ENCODE assay signal across 9 cellular contexts in the genomic region with DNA sequence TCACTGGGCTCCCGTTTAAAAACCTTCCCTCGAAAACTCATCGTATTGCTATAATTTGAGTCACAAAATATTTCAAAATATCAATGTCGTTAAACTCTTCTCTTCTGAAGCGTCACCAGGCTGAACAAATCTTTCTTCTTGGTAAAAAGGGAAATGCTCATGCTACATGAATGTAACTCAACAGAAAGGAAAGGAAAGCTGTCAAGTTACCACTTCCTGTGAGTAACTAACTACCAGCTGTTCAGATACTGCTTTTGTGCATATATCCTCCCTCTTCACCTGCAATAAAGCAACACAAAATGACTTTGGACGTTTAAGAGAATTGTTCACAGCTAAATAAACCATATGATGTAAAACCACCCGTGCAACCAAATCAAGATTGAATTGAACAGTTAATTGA.
DNase-seq lines count a peak whose midpoint lies in the region; ATAC-seq, FAIRE-seq and TF ChIP-seq lines count a peak whose summit lies in the region.
"Had no signal": no experiment of that assay in that cellular context is flagged by ENCODE, and none has a peak within 500 bp of the region (broad histone marks: within the 10 kb centered on the region; RNA-seq: fewer than 3 reads in every experiment).

No MANE protein-coding gene starts in this region.

- WGBS in H9 (ENCODE audit: extremely low coverage, insufficient read length, low lambda C conversion rate) = no CpG with 5 or more reads among the region's 7 CpGs

- no peak overlapping the region for H2BK120ac ChIP-seq in H9 (ENCODE audit: low read depth, low read length, poor library complexity, severe bottlenecking)

- no peak overlapping the region for H3K9ac ChIP-seq in H9 (ENCODE audit: extremely low read depth, insufficient read length, low read length)

- H3K56ac ChIP-seq in H9 (ENCODE audit: insufficient read length, low read depth, low read length) = no peak overlapping the region

- H2AFZ ChIP-seq in H9 (ENCODE audit: low read length) = no peak overlapping the region

- H3K23ac ChIP-seq in H9 (ENCODE audit: insufficient read length, low read depth, low read length) = no peak overlapping the region

- no peak overlapping the region for H2BK5ac ChIP-seq in H9 (ENCODE audit: insufficient read length, low read length)

- H3K27me3 Mint-ChIP-seq in H9 (ENCODE audit: low read depth) = no peaks in the 10 kb centered on the region

- no peaks in the 10 kb centered on the region for H3K79me1 ChIP-seq in H9 (ENCODE audit: insufficient read depth, low read depth, low read length, poor library complexity, severe bottlenecking)

- H3T11ph ChIP-seq in H9 (ENCODE audit: low read length) = no peak overlapping the region

- H3K36me3 Mint-ChIP-seq in H9 (ENCODE audit: insufficient read depth in 1 of 3, low read depth in 3 of 3) = no peaks in the 10 kb centered on the region; a peak in 1 of 7 replicates

- peaks cover 17 to 19% of the 10 kb centered on the region in 2 experiments for H3K4me1 Mint-ChIP-seq in H9

- H4K20me1 ChIP-seq in H9 (ENCODE audit: control insufficient read depth, insufficient read depth, insufficient read length) = no peaks in the 10 kb centered on the region

- H3K79me2 ChIP-seq in H9 (ENCODE audit: insufficient read depth, low read length) = no peaks in the 10 kb centered on the region

- H2BK15ac ChIP-seq in H9 (ENCODE audit: low read depth, low read length) = no peak overlapping the region

- H3K4me1 ChIP-seq in H9 (ENCODE audit: insufficient read depth, low read length) = peaks cover 7% of the 10 kb centered on the region

- ATAC-seq in GM18909 (IDR thresholded peaks at IDR 0.05; ENCODE audit: poor library complexity, unreplicated experiment) = peak; percentile 86
- ATAC-seq in HG03103 (IDR thresholded peaks at IDR 0.05; ENCODE audit: low read depth, unreplicated experiment) = peak; percentile 67
- ATAC-seq in SK-N-SH treated with all-trans-retinoic acid at 6 μM for 48 hours = peak; percentile 18; the same call in 1 of the 3 replicates
- ATAC-seq: HCT116 had no signal

- no peak overlapping the region for H4K5ac ChIP-seq in H9 (ENCODE audit: insufficient read length, low read depth, low read length)

- H2BK12ac ChIP-seq in H9 (ENCODE audit: insufficient read length, low read depth, low read length) = no peak overlapping the region

- no peak for TF ChIP-seq CTCF in H9 (conservative IDR thresholded peaks at IDR 0.05)

- no peak overlapping the region for H4K91ac ChIP-seq in H9 (ENCODE audit: insufficient read length, low read depth, low read length)

- H4K8ac ChIP-seq in H9 (replicated peaks; ENCODE audit: insufficient read length, low read depth, low read length) = no peak overlapping the region

- no peak for FAIRE-seq in urothelium cell line (lab: Jason Lieb, UNC)

- H2AK5ac ChIP-seq in H9 (ENCODE audit: insufficient read length, low read length) = no peak overlapping the region

- H3K9me3 ChIP-seq in H9 (ENCODE audit: control insufficient read depth, low read depth, low read length) = no peaks in the 10 kb centered on the region

- no peaks in the 10 kb centered on the region for H3K23me2 ChIP-seq in H9 (ENCODE audit: insufficient read length, low read depth, low read length, poor library complexity, severe bottlenecking)

- DNase-seq in AG08395 (ENCODE audit: low spot score) (peak; percentile 13), glomerular visceral epithelial cell (ENCODE audit: extremely low spot score) (peak; percentile 41), HUDEP-2 (lab: John Stamatoyannopoulos, UW; ENCODE audit: unreplicated experiment in 76 of 76) (no peak), urothelium cell line (ENCODE audit: low spot score) (no peak), H9 (no peak)

- H3K4ac ChIP-seq in H9 (ENCODE audit: low read depth, low read length) = no peak overlapping the region

- no peak overlapping the region for H3K27ac Mint-ChIP-seq in H9

- no peaks in the 10 kb centered on the region for H3K27me3 ChIP-seq in H9 (ENCODE audit: insufficient read depth, low read length)

- H3K27ac ChIP-seq in H9 (ENCODE audit: insufficient read length, low read depth, low read length) = no peak overlapping the region

- no peak overlapping the region for H2BK20ac ChIP-seq in H9 (ENCODE audit: low read depth, low read length, poor library complexity, severe bottlenecking)

- no peak overlapping the region for H3K4me2 ChIP-seq in H9 (ENCODE audit: insufficient read depth, insufficient read length, low read length)

- H3K18ac ChIP-seq in H9 (ENCODE audit: insufficient read length, low read depth, low read length) = no peak overlapping the region

- H3K4me3 Mint-ChIP-seq in H9 = no peak overlapping the region

- no peak overlapping the region for H3K14ac ChIP-seq in H9 (ENCODE audit: insufficient read depth, low read length)

- H3K9me3 Mint-ChIP-seq in H9 = no peaks in the 10 kb centered on the region

TF ChIP-seq in SK-N-SH treated with all-trans-retinoic acid at 6 μM for 48 hours, 23 proteins besides CTCF, POLR2A, EP300 and RAD21:
- TF ChIP-seq ISL1 (CRISPR knock-in tag; IDR thresholded peaks at IDR 0.05) (no peak), SNAI2 (CRISPR knock-in tag; IDR thresholded peaks at IDR 0.05) (no peak), OSR1 (CRISPR knock-in tag; IDR thresholded peaks at IDR 0.05) (no peak), GLIS3 (CRISPR knock-in tag; IDR thresholded peaks at IDR 0.05) (no peak), BACH2 (CRISPR knock-in tag; IDR thresholded peaks at IDR 0.05; ENCODE audit: borderline replicate concordance) (no peak), ESRRG (CRISPR knock-in tag; IDR thresholded peaks at IDR 0.05) (no peak), TOX (CRISPR knock-in tag; IDR thresholded peaks at IDR 0.05; ENCODE audit: borderline replicate concordance) (no peak), CSDC2 (CRISPR knock-in tag; IDR thresholded peaks at IDR 0.05) (no peak), ZC3H10 (CRISPR knock-in tag; IDR thresholded peaks at IDR 0.05) (no peak), ARNTL (CRISPR knock-in tag; IDR thresholded peaks at IDR 0.05; ENCODE audit: borderline replicate concordance, low read depth) (no peak), ZFP30 (CRISPR knock-in tag; IDR thresholded peaks at IDR 0.05) (no peak), ZNF8 (CRISPR knock-in tag; IDR thresholded peaks at IDR 0.05) (no peak), RARB (CRISPR knock-in tag; IDR thresholded peaks at IDR 0.05) (no peak), ZFP3 (CRISPR knock-in tag; IDR thresholded peaks at IDR 0.05) (no peak), TCF4 (CRISPR knock-in tag; IDR thresholded peaks at IDR 0.05; ENCODE audit: borderline replicate concordance) (no peak)
- TF ChIP-seq, protein P1, sequence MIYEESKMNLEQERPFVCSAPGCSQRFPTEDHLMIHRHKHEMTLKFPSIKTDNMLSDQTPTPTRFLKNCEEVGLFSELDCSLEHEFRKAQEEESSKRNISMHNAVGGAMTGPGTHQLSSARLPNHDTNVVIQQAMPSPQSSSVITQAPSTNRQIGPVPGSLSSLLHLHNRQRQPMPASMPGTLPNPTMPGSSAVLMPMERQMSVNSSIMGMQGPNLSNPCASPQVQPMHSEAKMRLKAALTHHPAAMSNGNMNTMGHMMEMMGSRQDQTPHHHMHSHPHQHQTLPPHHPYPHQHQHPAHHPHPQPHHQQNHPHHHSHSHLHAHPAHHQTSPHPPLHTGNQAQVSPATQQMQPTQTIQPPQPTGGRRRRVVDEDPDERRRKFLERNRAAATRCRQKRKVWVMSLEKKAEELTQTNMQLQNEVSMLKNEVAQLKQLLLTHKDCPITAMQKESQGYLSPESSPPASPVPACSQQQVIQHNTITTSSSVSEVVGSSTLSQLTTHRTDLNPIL (CRISPR knock-in tag; IDR thresholded peaks at IDR 0.05; ENCODE audit: low read depth) = no peak
- TF ChIP-seq, protein P2, sequence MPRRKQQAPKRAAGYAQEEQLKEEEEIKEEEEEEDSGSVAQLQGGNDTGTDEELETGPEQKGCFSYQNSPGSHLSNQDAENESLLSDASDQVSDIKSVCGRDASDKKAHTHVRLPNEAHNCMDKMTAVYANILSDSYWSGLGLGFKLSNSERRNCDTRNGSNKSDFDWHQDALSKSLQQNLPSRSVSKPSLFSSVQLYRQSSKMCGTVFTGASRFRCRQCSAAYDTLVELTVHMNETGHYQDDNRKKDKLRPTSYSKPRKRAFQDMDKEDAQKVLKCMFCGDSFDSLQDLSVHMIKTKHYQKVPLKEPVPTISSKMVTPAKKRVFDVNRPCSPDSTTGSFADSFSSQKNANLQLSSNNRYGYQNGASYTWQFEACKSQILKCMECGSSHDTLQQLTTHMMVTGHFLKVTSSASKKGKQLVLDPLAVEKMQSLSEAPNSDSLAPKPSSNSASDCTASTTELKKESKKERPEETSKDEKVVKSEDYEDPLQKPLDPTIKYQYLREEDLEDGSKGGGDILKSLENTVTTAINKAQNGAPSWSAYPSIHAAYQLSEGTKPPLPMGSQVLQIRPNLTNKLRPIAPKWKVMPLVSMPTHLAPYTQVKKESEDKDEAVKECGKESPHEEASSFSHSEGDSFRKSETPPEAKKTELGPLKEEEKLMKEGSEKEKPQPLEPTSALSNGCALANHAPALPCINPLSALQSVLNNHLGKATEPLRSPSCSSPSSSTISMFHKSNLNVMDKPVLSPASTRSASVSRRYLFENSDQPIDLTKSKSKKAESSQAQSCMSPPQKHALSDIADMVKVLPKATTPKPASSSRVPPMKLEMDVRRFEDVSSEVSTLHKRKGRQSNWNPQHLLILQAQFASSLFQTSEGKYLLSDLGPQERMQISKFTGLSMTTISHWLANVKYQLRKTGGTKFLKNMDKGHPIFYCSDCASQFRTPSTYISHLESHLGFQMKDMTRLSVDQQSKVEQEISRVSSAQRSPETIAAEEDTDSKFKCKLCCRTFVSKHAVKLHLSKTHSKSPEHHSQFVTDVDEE (CRISPR knock-in tag; IDR thresholded peaks at IDR 0.05) = no peak
- TF ChIP-seq, protein P3, sequence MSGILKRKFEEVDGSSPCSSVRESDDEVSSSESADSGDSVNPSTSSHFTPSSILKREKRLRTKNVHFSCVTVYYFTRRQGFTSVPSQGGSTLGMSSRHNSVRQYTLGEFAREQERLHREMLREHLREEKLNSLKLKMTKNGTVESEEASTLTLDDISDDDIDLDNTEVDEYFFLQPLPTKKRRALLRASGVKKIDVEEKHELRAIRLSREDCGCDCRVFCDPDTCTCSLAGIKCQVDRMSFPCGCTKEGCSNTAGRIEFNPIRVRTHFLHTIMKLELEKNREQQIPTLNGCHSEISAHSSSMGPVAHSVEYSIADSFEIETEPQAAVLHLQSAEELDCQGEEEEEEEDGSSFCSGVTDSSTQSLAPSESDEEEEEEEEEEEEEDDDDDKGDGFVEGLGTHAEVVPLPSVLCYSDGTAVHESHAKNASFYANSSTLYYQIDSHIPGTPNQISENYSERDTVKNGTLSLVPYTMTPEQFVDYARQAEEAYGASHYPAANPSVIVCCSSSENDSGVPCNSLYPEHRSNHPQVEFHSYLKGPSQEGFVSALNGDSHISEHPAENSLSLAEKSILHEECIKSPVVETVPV (CRISPR knock-in tag; IDR thresholded peaks at IDR 0.05) = no peak
TF ChIP-seq in SK-N-SH treated with all-trans-retinoic acid at 6 μM for 48 hours: peak in this region for 0.

Comparison
In these comparisons a context has a peak if more than half of its experiments do, and no peak if none do; other contexts are left out.
1. DNase-seq: peak in AG08395 (single experiment) and glomerular visceral epithelial cell (single experiment); none in HUDEP-2 (0 of 76), urothelium cell line (single experiment) and H9 (single experiment).
2. ATAC-seq: peak in every context shown above with its lines; median percentile 86 in GM18909; 67 in HG03103; 18 in SK-N-SH treated with all-trans-retinoic acid at 6 μM for 48 hours.